Comparison of ENCODE assay signal across 8 cellular contexts in the genomic region with DNA sequence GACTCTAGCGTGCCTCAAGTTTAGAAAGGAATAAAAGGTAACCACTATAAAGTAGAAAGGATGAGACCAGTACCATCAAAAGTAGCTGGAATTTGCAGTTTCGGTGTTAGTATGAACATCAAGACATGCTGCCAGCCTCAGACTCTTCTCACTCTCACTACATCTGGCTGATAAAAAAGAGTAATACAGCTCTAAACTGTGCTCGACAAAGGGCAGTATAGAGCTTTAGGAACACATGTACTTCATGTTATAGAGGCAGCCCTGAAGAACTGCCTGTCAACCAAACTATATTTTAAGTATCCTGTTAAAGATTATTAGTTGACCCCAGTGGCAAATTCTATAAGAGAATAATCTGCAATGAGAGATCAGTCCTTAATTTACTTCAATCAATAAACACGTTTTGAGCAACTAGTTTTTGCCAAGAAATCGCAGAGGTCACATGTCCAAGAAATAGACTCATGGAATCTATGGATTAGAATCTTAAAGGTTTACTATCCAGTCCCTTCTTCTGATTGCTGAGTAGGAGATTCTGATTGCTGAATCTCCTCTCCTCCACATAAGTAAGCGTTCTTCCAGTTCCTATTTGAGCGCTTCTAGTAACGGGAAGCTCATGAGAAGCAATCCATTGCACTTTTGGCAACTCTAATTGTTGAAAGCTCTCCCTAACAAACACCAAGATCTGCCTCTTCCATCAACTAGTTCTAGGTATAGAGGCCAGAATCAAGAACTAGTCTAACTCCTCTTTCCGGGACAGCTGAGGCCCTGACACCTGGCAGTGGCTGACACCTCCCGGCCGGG. TPM values are rescaled to one million over a fixed set of nuclear protein-coding genes. Genes with fewer than 3 reads are reported as not detected.
DNase-seq lines count a peak whose midpoint lies in the region; ATAC-seq, FAIRE-seq and TF ChIP-seq lines count a peak whose summit lies in the region.

No MANE protein-coding gene starts in this region.

- FAIRE-seq in HepG2 (lab: Jason Lieb, UNC): no peak

- intact Hi-C loops in HepG2 (cut with micrococcal nuclease; ENCODE audit: unreplicated experiment): no loop called here
- intact Hi-C loops in testis (cut with DNase I; ENCODE audit: low total_unique reads): loop anchor here (10.0 kb wide), 1 partner anchor 61 kb away; the partner anchor contains the start of genes NCBP1 and TSTD2
- intact Hi-C loops in posterior cingulate gyrus (cut with DNase I): loop anchor here (2.0 to 10.0 kb wide), 2 partner anchors 61 to 559 kb away; partner anchors contain the start of gene TBC1D2

- peak; percentile 17; the same call in 1 of the 3 replicates for ATAC-seq in HepG2

- peaks cover 34% of the 10 kb centered on the region for H3K79me2 ChIP-seq in HepG2 (ENCODE audit: insufficient read depth, low read length)

- DNase-seq in NCI-H2107 treated with DMSO at 0.1 percent for 48 hours (lab: John Stamatoyannopoulos, UW; ENCODE audit: unreplicated experiment) (peak; percentile 13), NCI-H2107 (lab: John Stamatoyannopoulos, UW) (no peak), astrocyte of the cerebellum (ENCODE audit: low read depth) (no peak), HepG2 (ENCODE audit: low spot score) (peak; percentile 5), testis (no peak), NCI-H1105 (lab: John Stamatoyannopoulos, UW) (no peak), posterior cingulate gyrus (no peak)
- no peak for DNase-seq in Jurkat, Clone E6-1 (ENCODE audit: low read depth, low spot score)

- H4K20me1 ChIP-seq in HepG2 (ENCODE audit: insufficient read depth, low read length): no peaks in the 10 kb centered on the region

- POLR2A ChIA-PET in HepG2 (lab: Yijun Ruan, JAX): interaction anchor here (1.0 to 2.8 kb wide), 10 partner anchors 8 to 532 kb away, joined by 3 to 20 read pairs (median 4); partner anchors contain the start of genes ANP32B, NANS, NCBP1 and TRMO

- WGBS in HepG2 (ENCODE audit: low lambda C conversion rate): 6% methylated on average over 8 of the region's 11 CpGs
- WGBS in testis, 2 donors: 6 to 13% methylated on average over 11 of the region's 11 CpGs

- TF ChIP-seq EP300 in HepG2 (IDR thresholded peaks at IDR 0.05; ENCODE audit: low read depth in 2 of 2, low read length in 2 of 2): no peak
- no peak for TF ChIP-seq EP300 in HepG2 (CRISPR knock-in tag; IDR thresholded peaks at IDR 0.05; ENCODE audit: borderline replicate concordance)

- no peak for TF ChIP-seq RAD21 in HepG2 (CRISPR knock-in tag; IDR thresholded peaks at IDR 0.05)

- H3K27ac ChIP-seq in HepG2 (ENCODE audit: extremely low read length, insufficient read depth, low read length): peak overlapping the region; percentile 82
- peak overlapping the region; percentile 86 to 93 for H3K27ac ChIP-seq in testis

- in situ Hi-C loops in astrocyte of the cerebellum (cut with HindIII; ENCODE audit: low sequenced_read_pairs) (no loop called here), HepG2 (cut with HindIII; ENCODE audit: extremely low pct_ligation_motif_present, low pct_unique_long_range_greater_than_20kb) (no loop called here)

- peak overlapping the region; percentile 92 for H3K9ac ChIP-seq in HepG2 (ENCODE audit: insufficient read depth, low read depth, low read length)

- H3K4me1 ChIP-seq in HepG2 (ENCODE audit: insufficient read depth, low read length) (peaks cover 61% of the 10 kb centered on the region), testis (peaks cover 13% of the 10 kb centered on the region)

- H3K4me2 ChIP-seq in HepG2 (ENCODE audit: low read depth, low read length): peak overlapping the region; percentile 81

- H3K9me3 ChIP-seq in HepG2 (ENCODE audit: low read length): no peaks in the 10 kb centered on the region
- no peaks in the 10 kb centered on the region for H3K9me3 ChIP-seq in testis

- H2AFZ ChIP-seq in HepG2 (ENCODE audit: low read length): peak overlapping the region; percentile 48

- no peak for TF ChIP-seq POLR2A in HepG2 (IDR thresholded peaks at IDR 0.05; ENCODE audit: insufficient read depth in 1 of 2, low read depth in 2 of 2, low read length in 2 of 2)
- no peak for TF ChIP-seq POLR2A in testis (IDR thresholded peaks at IDR 0.05)

- TF ChIP-seq CTCF in astrocyte of the cerebellum (IDR thresholded peaks at IDR 0.05; ENCODE audit: low read depth, low read length, missing control alignments) (no peak), HepG2 (CRISPR knock-in tag; IDR thresholded peaks at IDR 0.05) (no peak), testis (IDR thresholded peaks at IDR 0.05) (no peak)

- TSS peak; percentile 45 for BruUV-seq in HepG2 (replicated peaks; lab: Mats Ljungman, UMichigan)

- H3K27me3 ChIP-seq in HepG2 (ENCODE audit: control insufficient read depth in 1 of 2, insufficient read depth in 2 of 2, low read length in 2 of 2) (no peaks in the 10 kb centered on the region), testis (no peaks in the 10 kb centered on the region)

- H3K36me3 ChIP-seq in HepG2 (replicated peaks in 1 of 2; ENCODE audit: control insufficient read depth in 1 of 2, insufficient read depth in 2 of 2, low read length in 2 of 2): peaks cover 2% of the 10 kb centered on the region in 2 experiments; a peak in 3 of 5 replicates
- no peaks in the 10 kb centered on the region for H3K36me3 ChIP-seq in testis (ENCODE audit: low read depth, missing control alignments)

- H3K4me3 ChIP-seq in Jurkat, Clone E6-1 (ENCODE audit: low read length): peak overlapping the region; percentile 77
- H3K4me3 ChIP-seq in astrocyte of the cerebellum (ENCODE audit: low read depth, low read length) (peak overlapping the region; percentile 71), HepG2 (replicated peaks in 1 of 3; ENCODE audit: insufficient read depth in 1 of 3, low read depth in 2 of 3, low read length in 3 of 3) (peak overlapping the region; percentile 83 to 86 (median 85)), testis (peak overlapping the region; percentile 69 to 81)

- CTCF ChIA-PET in HepG2 (lab: Yijun Ruan, JAX; ENCODE audit: low intra/inter-chr PET ratio, low total read pairs): no interaction called here

TF ChIP-seq in HepG2, 621 proteins besides CTCF, POLR2A, EP300 and RAD21 (continues in another document):
- TF ChIP-seq, protein P1, sequence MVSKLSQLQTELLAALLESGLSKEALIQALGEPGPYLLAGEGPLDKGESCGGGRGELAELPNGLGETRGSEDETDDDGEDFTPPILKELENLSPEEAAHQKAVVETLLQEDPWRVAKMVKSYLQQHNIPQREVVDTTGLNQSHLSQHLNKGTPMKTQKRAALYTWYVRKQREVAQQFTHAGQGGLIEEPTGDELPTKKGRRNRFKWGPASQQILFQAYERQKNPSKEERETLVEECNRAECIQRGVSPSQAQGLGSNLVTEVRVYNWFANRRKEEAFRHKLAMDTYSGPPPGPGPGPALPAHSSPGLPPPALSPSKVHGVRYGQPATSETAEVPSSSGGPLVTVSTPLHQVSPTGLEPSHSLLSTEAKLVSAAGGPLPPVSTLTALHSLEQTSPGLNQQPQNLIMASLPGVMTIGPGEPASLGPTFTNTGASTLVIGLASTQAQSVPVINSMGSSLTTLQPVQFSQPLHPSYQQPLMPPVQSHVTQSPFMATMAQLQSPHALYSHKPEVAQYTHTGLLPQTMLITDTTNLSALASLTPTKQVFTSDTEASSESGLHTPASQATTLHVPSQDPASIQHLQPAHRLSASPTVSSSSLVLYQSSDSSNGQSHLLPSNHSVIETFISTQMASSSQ (IDR thresholded peaks at IDR 0.05; ENCODE audit: low read depth): 0 out of 2 replicates have a peak, but pooled peaks have one; percentile 12
- TF ChIP-seq, protein P1 (CRISPR knock-in tag; IDR thresholded peaks at IDR 0.05; ENCODE audit: borderline replicate concordance): no peak
- no peak for TF ChIP-seq KLF13 (CRISPR knock-in tag; IDR thresholded peaks at IDR 0.05)
- TF ChIP-seq ZNF20 (CRISPR knock-in tag; IDR thresholded peaks at IDR 0.05): no peak
- TF ChIP-seq NPAS2 (CRISPR knock-in tag; IDR thresholded peaks at IDR 0.05; ENCODE audit: borderline replicate concordance): no peak

RNA-seq across cellular contexts. Expression of gene XPA, which starts 0.9 kb away (rescaled TPM):
- polyA plus RNA-seq in Jurkat, Clone E6-1 (2012; ENCODE audit: insufficient read depth, insufficient read length): 18.7 TPM
- 12.5 and 15.2 TPM in 2 replicates for total RNA-seq in HepG2 (2016; rRNA removed; fragmentation: Illumina TruSeq; extraction: Trizol)
- total RNA-seq in HepG2 (2016; cell fraction: cytosol; rRNA removed; fragmentation: Illumina TruSeq; extraction: Trizol; ENCODE audit: low read depth): 6.3 TPM in 2 replicates
- 12.1 and 13.9 TPM in 2 replicates for total RNA-seq in HepG2 (2016; cell fraction: insoluble cytoplasmic fraction; rRNA removed; fragmentation: Illumina TruSeq; extraction: Trizol)
- total RNA-seq in HepG2 (2016; cell fraction: membrane; rRNA removed; fragmentation: Illumina TruSeq; extraction: Trizol): 6.6 and 7.3 TPM in 2 replicates
- 14.5 and 16.6 TPM in 2 replicates for total RNA-seq in HepG2 (2016; cell fraction: nucleus; rRNA removed; fragmentation: Illumina TruSeq; extraction: Trizol)
- polyA plus RNA-seq in HepG2 (2011; rRNA removed): 2.3 and 2.5 TPM in 2 replicates
- 1.2 and 1.4 TPM in 2 replicates for polyA plus RNA-seq in HepG2 (2011; cell fraction: cytosol; rRNA removed)
- 1.9 and 3.0 TPM in 2 replicates for polyA plus RNA-seq in HepG2 (2011; cell fraction: nucleus; rRNA removed)
- 8.1 and 11.3 TPM in 2 replicates for polyA plus RNA-seq in HepG2 (2012)
- polyA plus RNA-seq in HepG2 (2016; cell fraction: cytosol; fragmentation: Illumina TruSeq; extraction: Trizol; ENCODE audit: low read depth): 5.1 and 5.4 TPM in 2 replicates
- 14.8 and 17.1 TPM in 2 replicates for polyA plus RNA-seq in HepG2 (2016; cell fraction: insoluble cytoplasmic fraction; fragmentation: Illumina TruSeq; extraction: Trizol; ENCODE audit: low read depth)
- polyA plus RNA-seq in HepG2 (2016; cell fraction: membrane; fragmentation: Illumina TruSeq; extraction: Trizol; ENCODE audit: low read depth): 5.3 and 5.8 TPM in 2 replicates
- 16.5 and 19.7 TPM in 2 replicates for polyA plus RNA-seq in HepG2 (2016; cell fraction: nucleus; fragmentation: Illumina TruSeq; extraction: Trizol; ENCODE audit: insufficient read depth, low read depth)
- polyA minus RNA-seq in HepG2 (2011; rRNA and poly(A)+ RNA removed; ENCODE audit: low replicate concordance): 0.77 and 1.4 TPM in 2 replicates
- 1.3 and 3.5 TPM in 2 replicates for polyA minus RNA-seq in HepG2 (2011; cell fraction: cytosol; rRNA and poly(A)+ RNA removed)
- polyA minus RNA-seq in HepG2 (2011; cell fraction: nucleus; rRNA and poly(A)+ RNA removed): 16.7 and 17.8 TPM in 2 replicates
- total RNA-seq in testis: 10 to 100 TPM; 10.6 TPM
- polyA plus RNA-seq in testis (ENCODE audit: insufficient read depth, low read depth, low replicate concordance): 7.3 TPM

Comparison
In these comparisons a context has a peak if more than half of its experiments do, and no peak if none do; other contexts are left out.
1. DNase-seq: peak in NCI-H2107 treated with DMSO at 0.1 percent for 48 hours (single experiment) and HepG2 (single experiment); none in NCI-H2107 (single experiment), Jurkat, Clone E6-1 (single experiment), astrocyte of the cerebellum (single experiment), testis (single experiment), NCI-H1105 (single experiment) and posterior cingulate gyrus (0 of 10).
2. Peak in every context shown above with its lines, with median percentiles within 50 percentile points of each other: H3K4me3 ChIP-seq.